29 cellular contexts compared by ENCODE assay signal in genomic region chr1:106659490-106660244, GRCh38.
"Had no signal": no experiment of that assay in that cellular context is flagged by ENCODE, and none has a peak within 500 bp of the region (broad histone marks: within the 10 kb centered on the region; RNA-seq: fewer than 3 reads in every experiment).

No MANE protein-coding gene starts in this region.

- H3K36me3 Mint-ChIP-seq: activated naive CD4-positive, alpha-beta T cell treated with anti-CD3 and anti-CD28 coated beads, Interleukin-2, amount 50 U/mL, for 24 hours; activated naive CD8-positive, alpha-beta T cell treated with anti-CD3 and anti-CD28 coated beads, Interleukin-2, amount 10 ng/mL, durations not matched to agents 7 days and 5 days had no signal

- FAIRE-seq: astrocyte, K562, TTC549 had no signal

- H3K4me2 ChIP-seq: SK-N-SH had no signal

- H3K9ac ChIP-seq: SK-N-SH had no signal

- H3K36me3 ChIP-seq: breast epithelium, Peyer's patch, SJSA1 had no signal

- H3K9me3 ChIP-seq: body of pancreas, Peyer's patch, SK-N-SH had no signal

- H3K27ac Mint-ChIP-seq: activated CD4-positive, alpha-beta T cell treated with anti-CD3 and anti-CD28 coated beads, Interleukin-2, amount 10 ng/mL, durations not matched to agents 24 days and 14 days; activated CD8-positive, alpha-beta T cell treated with anti-CD3 and anti-CD28 coated beads for 36 hours; activated naive CD4-positive, alpha-beta T cell treated with anti-CD3 and anti-CD28 coated beads, Interleukin-2, amount 50 U/mL, for 24 hours; activated naive CD8-positive, alpha-beta T cell treated with anti-CD3 and anti-CD28 coated beads, Interleukin-2, amount 10 ng/mL, durations not matched to agents 7 days and 5 days; activated T-cell treated with anti-CD3 and anti-CD28 coated beads, Interleukin-2, amount 50 U/mL, for 72 hours; activated T-helper 17 cell treated with anti-CD3 and anti-CD28 coated beads, Interleukin-2, amount 50 U/mL, for 72 hours; T-helper 1 cell treated with Interleukin-12 subunit alpha and Interleukin-12 subunit beta and Interleukin-4 antibody, amounts not matched to agents 30 μg/mL and 1 μg/mL, for 36 hours; T-helper 2 cell treated with Interferon-gamma antibody and Interleukin-4, amounts not matched to agents 5 μg/mL and 100 μg/mL, for 36 hours had no signal

- H3K4me3 ChIP-seq: body of pancreas, breast epithelium, K562, Peyer's patch, SJSA1 had no signal

- DNase-seq: activated CD4-positive, alpha-beta T cell treated with anti-CD3 and anti-CD28 coated beads, Interleukin-2, amount 10 ng/mL, durations not matched to agents 24 days and 14 days; activated CD4-positive, alpha-beta T cell treated with anti-CD3 and anti-CD28 coated beads, Interleukin-2, amount 50 U/mL, for 4 hours; activated CD8-positive, alpha-beta T cell treated with anti-CD3 and anti-CD28 coated beads for 36 hours; activated effector memory CD4-positive, alpha-beta T cell treated with anti-CD3 and anti-CD28 coated beads, Interleukin-2, amount 50 U/mL, for 16 hours; activated naive CD4-positive, alpha-beta T cell treated with Interleukin-2 at 50 U/mL for 16 hours; activated naive CD8-positive, alpha-beta T cell treated with anti-CD3 and anti-CD28 coated beads, Interleukin-2, amount 10 ng/mL, durations not matched to agents 7 days and 5 days; activated T-cell treated with anti-CD3 and anti-CD28 coated beads, Interleukin-2, amount 50 U/mL, for 1 hour; activated T-cell treated with anti-CD3 and anti-CD28 coated beads, Interleukin-2, amount 50 U/mL, for 72 hours; body of pancreas; caudate nucleus; NCI-H1105; NCI-H1417 treated with DMSO at 0.1 percent for 48 hours; NCI-H187 treated with DMSO at 0.1 percent for 48 hours; NCI-H2081 treated with DMSO at 0.1 percent for 48 hours; NCI-H345; NCI-H524 treated with DMSO at 0.1 percent for 48 hours; Peyer's patch; Right ventricle myocardium superior; RPMI8226; SK-N-SH had no signal

- H3K27me3 ChIP-seq: body of pancreas, breast epithelium, Peyer's patch, SJSA1 had no signal

- H3K27ac ChIP-seq: body of pancreas, breast epithelium, Peyer's patch, SJSA1 had no signal

- H3K27me3 Mint-ChIP-seq: activated CD4-positive, alpha-beta T cell treated with anti-CD3 and anti-CD28 coated beads, Interleukin-2, amount 10 ng/mL, durations not matched to agents 24 days and 14 days; activated CD8-positive, alpha-beta T cell treated with anti-CD3 and anti-CD28 coated beads for 36 hours; activated naive CD4-positive, alpha-beta T cell treated with anti-CD3 and anti-CD28 coated beads, Interleukin-2, amount 50 U/mL, for 24 hours; activated naive CD8-positive, alpha-beta T cell treated with anti-CD3 and anti-CD28 coated beads, Interleukin-2, amount 10 ng/mL, durations not matched to agents 7 days and 5 days; activated T-helper 17 cell treated with anti-CD3 and anti-CD28 coated beads, Interleukin-2, amount 50 U/mL, for 72 hours had no signal

- H3K4me1 Mint-ChIP-seq: activated CD4-positive, alpha-beta T cell treated with anti-CD3 and anti-CD28 coated beads, Interleukin-2, amount 10 ng/mL, durations not matched to agents 24 days and 14 days; activated naive CD4-positive, alpha-beta T cell treated with anti-CD3 and anti-CD28 coated beads, Interleukin-2, amount 50 U/mL, for 24 hours; activated naive CD8-positive, alpha-beta T cell treated with anti-CD3 and anti-CD28 coated beads, Interleukin-2, amount 10 ng/mL, durations not matched to agents 7 days and 5 days; activated T-helper 17 cell treated with anti-CD3 and anti-CD28 coated beads, Interleukin-2, amount 50 U/mL, for 72 hours had no signal

- H3K4me1 ChIP-seq: body of pancreas, breast epithelium, Peyer's patch, SJSA1 had no signal

- ATAC-seq: activated CD8-positive, alpha-beta T cell treated with anti-CD3 and anti-CD28 coated beads for 36 hours; activated T-cell treated with anti-CD3 and anti-CD28 coated beads, Interleukin-2, amount 50 U/mL, for 72 hours; activated T-helper 17 cell treated with anti-CD3 and anti-CD28 coated beads, Interleukin-2, amount 50 U/mL, for 72 hours; body of pancreas; K562 had no signal

- H3K4me3 Mint-ChIP-seq: activated CD4-positive, alpha-beta T cell treated with anti-CD3 and anti-CD28 coated beads, Interleukin-2, amount 10 ng/mL, durations not matched to agents 24 days and 14 days; activated CD8-positive, alpha-beta T cell treated with anti-CD3 and anti-CD28 coated beads for 36 hours; activated naive CD4-positive, alpha-beta T cell treated with anti-CD3 and anti-CD28 coated beads, Interleukin-2, amount 50 U/mL, for 24 hours; activated naive CD8-positive, alpha-beta T cell treated with anti-CD3 and anti-CD28 coated beads, Interleukin-2, amount 10 ng/mL, durations not matched to agents 7 days and 5 days; activated T-cell treated with anti-CD3 and anti-CD28 coated beads, Interleukin-2, amount 50 U/mL, for 72 hours; activated T-helper 17 cell treated with anti-CD3 and anti-CD28 coated beads, Interleukin-2, amount 50 U/mL, for 72 hours; T-helper 1 cell treated with Interleukin-12 subunit alpha and Interleukin-12 subunit beta and Interleukin-4 antibody, amounts not matched to agents 30 μg/mL and 1 μg/mL, for 36 hours; T-helper 2 cell treated with Interferon-gamma antibody and Interleukin-4, amounts not matched to agents 5 μg/mL and 100 μg/mL, for 36 hours had no signal
